15 cellular contexts compared by ENCODE assay signal in genomic region chr1:11923069-11923826, GRCh38. TPM values are rescaled to one million over a fixed set of nuclear protein-coding genes. Genes with fewer than 3 reads are reported as not detected.
A peak's percentile ranks its signal among the peaks of the same experiment; 100 is the strongest.
DNase-seq lines count a peak whose midpoint lies in the region; ATAC-seq and TF ChIP-seq lines count a peak whose summit lies in the region.
"Had no signal": no experiment of that assay in that cellular context is flagged by ENCODE, and none has a peak within 500 bp of the region (broad histone marks: within the 10 kb centered on the region; RNA-seq: fewer than 3 reads in every experiment).

No MANE protein-coding gene starts in this region.

- peak overlapping the region; percentile 44 for H3K27ac Mint-ChIP-seq in T-helper 1 cell treated with Interleukin-12 subunit alpha and Interleukin-12 subunit beta and Interleukin-4 antibody, amounts not matched to agents 30 μg/mL and 1 μg/mL, for 36 hours

- peaks cover 47% of the 10 kb centered on the region for H4K20me1 ChIP-seq in osteoblast (ENCODE audit: insufficient read depth, low read length)

- no peak overlapping the region for H3K4me3 ChIP-seq in osteoblast (ENCODE audit: insufficient read depth, low read length)
- H3K4me3 ChIP-seq: cardiac muscle cell, SJCRH30, uterus had no signal

- TF ChIP-seq CTCF in osteoblast (IDR thresholded peaks at IDR 0.05; ENCODE audit: extremely low read depth, low read depth, low read length), result no peak

- H3K27me3 ChIP-seq in osteoblast (ENCODE audit: insufficient read depth, low read length), result no peaks in the 10 kb centered on the region
- H3K27me3 ChIP-seq: cardiac muscle cell, SJCRH30, uterus had no signal

- H3K79me2 ChIP-seq in osteoblast (ENCODE audit: insufficient read depth, low read length), result peaks cover 41% of the 10 kb centered on the region

- peaks cover 32% of the 10 kb centered on the region for H3K36me3 Mint-ChIP-seq in T-helper 1 cell treated with Interleukin-12 subunit alpha and Interleukin-12 subunit beta and Interleukin-4 antibody, amounts not matched to agents 30 μg/mL and 1 μg/mL, for 36 hours (ENCODE audit: low read depth)

- H3K27ac ChIP-seq in osteoblast (ENCODE audit: low read depth, low read length), result no peak overlapping the region
- H3K27ac ChIP-seq: cardiac muscle cell, SJCRH30, uterus had no signal

- ATAC-seq in HG03432 (IDR thresholded peaks at IDR 0.05; ENCODE audit: unreplicated experiment) (no peak), GM19351 (IDR thresholded peaks at IDR 0.05; ENCODE audit: unreplicated experiment) (no peak)

- DNase-seq in T-helper 1 cell, result no peak
- peak; percentile 83 to 91 for DNase-seq in NCI-H524 (lab: John Stamatoyannopoulos, UW)
- peak; percentile 52 for DNase-seq in cerebellum (ENCODE audit: low spot score)
- peak; percentile 65 for DNase-seq in osteoblast (ENCODE audit: insufficient read length, low spot score, missing footprints)
- no peak for DNase-seq in RPMI8226
- DNase-seq: activated CD8-positive, alpha-beta memory T cell treated with anti-CD3 and anti-CD28 coated beads for 24 hours; KG1; kidney glomerular epithelial cell; NCI-H446 treated with DMSO at 0.1 percent for 48 hours; SJCRH30; uterus had no signal

- H3K9me3 ChIP-seq in osteoblast (ENCODE audit: low read depth, low read length), result no peaks in the 10 kb centered on the region
- H3K9me3 ChIP-seq: SJCRH30, uterus had no signal

- no peaks in the 10 kb centered on the region for H3K9me3 Mint-ChIP-seq in T-helper 1 cell treated with Interleukin-12 subunit alpha and Interleukin-12 subunit beta and Interleukin-4 antibody, amounts not matched to agents 30 μg/mL and 1 μg/mL, for 36 hours

- peaks cover 34% of the 10 kb centered on the region for H3K4me1 Mint-ChIP-seq in T-helper 1 cell treated with Interleukin-12 subunit alpha and Interleukin-12 subunit beta and Interleukin-4 antibody, amounts not matched to agents 30 μg/mL and 1 μg/mL, for 36 hours (ENCODE audit: low read depth)

- H3K4me2 ChIP-seq in osteoblast (ENCODE audit: insufficient read depth, low read length), result peak overlapping the region; percentile 92

- no peak overlapping the region for H2AFZ ChIP-seq in osteoblast (ENCODE audit: low read length)

- H3K36me3 ChIP-seq in osteoblast (ENCODE audit: insufficient read depth, low read length), result peaks cover 33% of the 10 kb centered on the region
- H3K36me3 ChIP-seq: uterus had no signal

- no peaks in the 10 kb centered on the region for H3K27me3 Mint-ChIP-seq in T-helper 1 cell treated with Interleukin-12 subunit alpha and Interleukin-12 subunit beta and Interleukin-4 antibody, amounts not matched to agents 30 μg/mL and 1 μg/mL, for 36 hours (ENCODE audit: low read depth)

- peaks cover 29% of the 10 kb centered on the region for H3K4me1 ChIP-seq in osteoblast (ENCODE audit: insufficient read depth, low read length)

- H3K4me3 Mint-ChIP-seq in T-helper 1 cell treated with Interleukin-12 subunit alpha and Interleukin-12 subunit beta and Interleukin-4 antibody, amounts not matched to agents 30 μg/mL and 1 μg/mL, for 36 hours, result peak overlapping the region; percentile 52

RNA-seq across cellular contexts. Expression of gene KIAA2013, which starts 3.0 kb away (rescaled TPM):
- total RNA-seq in cerebellum (17.2 TPM), osteoblast (51.6 and 64.1 TPM in 2 replicates)

RNA-seq across cellular contexts. Expression of gene PLOD1, which starts 11.3 kb away (rescaled TPM):
- 24.5 TPM for total RNA-seq in cerebellum
- 242 and 281 TPM in 2 replicates for total RNA-seq in osteoblast

RNA-seq across cellular contexts. Expression of gene MFN2, which starts 57.0 kb away (rescaled TPM):
- total RNA-seq in cerebellum (36.8 TPM), osteoblast (46.0 and 51.0 TPM in 2 replicates)

Comparison
In these comparisons a context has a peak if more than half of its experiments do, and no peak if none do; other contexts are left out.
1. DNase-seq: peak in NCI-H524 (2 of 2), cerebellum (single experiment) and osteoblast (single experiment); none in T-helper 1 cell (0 of 5) and RPMI8226 (single experiment).